Comparison of ENCODE assay signal across 8 cellular contexts in the genomic region with DNA sequence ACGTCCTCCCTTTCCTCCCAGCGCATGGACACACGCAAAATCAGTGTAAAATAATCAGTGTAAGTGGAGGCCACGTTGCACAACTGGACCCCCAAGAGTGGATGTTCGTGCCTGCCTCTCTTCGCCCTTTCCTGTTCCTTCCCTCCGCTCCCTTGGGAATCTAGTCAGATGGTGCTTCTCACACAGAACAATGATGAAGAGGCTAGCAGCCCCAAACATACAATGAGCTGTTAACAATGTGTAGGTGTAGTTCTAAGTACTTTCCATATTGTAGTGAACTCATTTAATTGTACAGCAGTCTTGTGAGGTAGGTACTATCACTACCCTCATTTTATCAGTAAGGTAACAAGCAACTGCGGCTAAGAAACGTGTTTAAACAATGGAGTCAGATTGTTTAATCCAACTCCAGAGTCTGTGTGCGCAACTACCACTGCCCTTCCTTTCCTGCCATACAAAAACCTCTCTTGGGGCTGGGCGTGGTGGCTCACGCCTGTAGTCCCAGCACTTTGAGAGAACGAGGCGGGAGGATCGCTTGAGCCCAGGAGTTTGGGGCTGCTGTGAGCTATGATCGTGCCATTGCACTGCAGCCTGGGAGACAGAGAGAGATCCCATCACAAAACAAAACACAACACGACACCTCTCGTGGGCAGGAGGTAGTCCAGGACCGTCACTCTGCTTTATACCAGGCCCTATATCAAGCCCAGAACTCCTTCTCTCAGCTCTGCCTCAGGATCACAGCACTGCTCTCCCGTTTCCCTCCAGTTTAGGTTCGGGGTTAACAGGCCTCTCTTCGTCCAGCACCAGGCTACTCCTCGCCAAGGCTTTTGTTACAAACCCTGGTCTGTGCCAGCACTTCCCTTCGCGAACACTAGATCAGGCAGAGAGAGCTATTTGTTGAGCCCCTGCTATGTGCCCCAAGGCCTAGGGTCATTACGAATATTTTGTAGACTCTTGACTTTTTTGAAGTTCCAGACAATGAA. TPM values are rescaled to one million over a fixed set of nuclear protein-coding genes. Genes with fewer than 3 reads are reported as not detected.
DNase-seq lines count a peak whose midpoint lies in the region; ATAC-seq, FAIRE-seq and TF ChIP-seq lines count a peak whose summit lies in the region.

No MANE protein-coding gene starts in this region.

- intact Hi-C loops in ovary (cut with DNase I): no loop called here

- H3K36me3 Mint-ChIP-seq in H9 (ENCODE audit: insufficient read depth in 1 of 3, low read depth in 3 of 3): no peaks in the 10 kb centered on the region
- no peaks in the 10 kb centered on the region for H3K36me3 Mint-ChIP-seq in WTC11
- no peaks in the 10 kb centered on the region for H3K36me3 Mint-ChIP-seq in glutamatergic neuron (ENCODE audit: unreplicated experiment)

- peak overlapping the region; percentile 66 to 78 for H3K4me3 Mint-ChIP-seq in H9
- peak overlapping the region; percentile 72 for H3K4me3 Mint-ChIP-seq in WTC11
- peak overlapping the region; percentile 87 for H3K4me3 Mint-ChIP-seq in glutamatergic neuron (ENCODE audit: unreplicated experiment)

- H2BK15ac ChIP-seq in H9 (ENCODE audit: low read depth, low read length): no peak overlapping the region

- no peak overlapping the region for H4K8ac ChIP-seq in H9 (replicated peaks; ENCODE audit: insufficient read length, low read depth, low read length)

- WGBS in H9 (ENCODE audit: extremely low coverage, insufficient read length, low lambda C conversion rate): no CpG with 5 or more reads among the region's 26 CpGs
- 25 to 30% (median 26%) methylated on average over 26 of the region's 26 CpGs for WGBS in ovary, 3 donors

- CTCF ChIA-PET in WTC11 (lab: Charles Lee): interaction anchor here (1.0 to 2.6 kb wide), 8 partner anchors 13 to 193 kb away, joined by 3 to 18 read pairs (median 5); a partner anchor contains a TSS

- no peak overlapping the region for H3K9ac ChIP-seq in H9 (ENCODE audit: extremely low read depth, insufficient read length, low read length)

- no peaks in the 10 kb centered on the region for H3K36me3 ChIP-seq in ovary

- H3K79me1 ChIP-seq in H9 (ENCODE audit: insufficient read depth, low read depth, low read length, poor library complexity, severe bottlenecking): no peaks in the 10 kb centered on the region

- DNase-seq in AG08395 (ENCODE audit: low spot score) (peak; percentile 35), H9 (peak; percentile 39), WTC11 (ENCODE audit: low spot score) (no peak), glutamatergic neuron (peak; percentile 52), ovary (peak in 2 of 5 donors; percentile 30 to 35), NCI-H146 treated with DMSO at 0.1 percent for 48 hours (lab: John Stamatoyannopoulos, UW; ENCODE audit: unreplicated experiment) (no peak), RCC 7860 (ENCODE audit: low spot score) (no peak)
- DNase-seq in activated CD4-positive, CD25-positive, alpha-beta regulatory T cell (lab: John Stamatoyannopoulos, UW): no peak

- H3K4me3 ChIP-seq in ovary: peak overlapping the region; percentile 83

- H2BK5ac ChIP-seq in H9 (ENCODE audit: insufficient read length, low read length): no peak overlapping the region

- H2BK120ac ChIP-seq in H9 (ENCODE audit: low read depth, low read length, poor library complexity, severe bottlenecking): no peak overlapping the region

- peak overlapping the region; percentile 7 for H3K4me2 ChIP-seq in H9 (ENCODE audit: insufficient read depth, insufficient read length, low read length)

- H3K18ac ChIP-seq in H9 (ENCODE audit: insufficient read length, low read depth, low read length): no peak overlapping the region

- H3K79me2 ChIP-seq in H9 (ENCODE audit: insufficient read depth, low read length): no peaks in the 10 kb centered on the region

- no peak overlapping the region for H3T11ph ChIP-seq in H9 (ENCODE audit: low read length)

- H3K9me3 Mint-ChIP-seq in H9: no peaks in the 10 kb centered on the region; a peak in 1 of 5 replicates
- no peaks in the 10 kb centered on the region for H3K9me3 Mint-ChIP-seq in WTC11
- H3K9me3 Mint-ChIP-seq in glutamatergic neuron (ENCODE audit: unreplicated experiment): peaks cover 8% of the 10 kb centered on the region

- H2BK20ac ChIP-seq in H9 (ENCODE audit: low read depth, low read length, poor library complexity, severe bottlenecking): no peak overlapping the region

- TF ChIP-seq POLR2A in ovary (IDR thresholded peaks at IDR 0.05): no peak

- TF ChIP-seq CTCF in H9 (conservative IDR thresholded peaks at IDR 0.05) (no peak), WTC11 (IDR thresholded peaks at IDR 0.05) (no peak), glutamatergic neuron (IDR thresholded peaks at IDR 0.05; ENCODE audit: partially characterized antibody, unreplicated experiment) (no peak), ovary (IDR thresholded peaks at IDR 0.05) (no peak)

- POLR2A ChIA-PET in WTC11 (lab: Charles Lee): interaction anchor here (1.1 to 1.5 kb wide), 2 partner anchors 17 to 173 kb away, joined by 3 to 5 read pairs; no protein-coding TSS in a partner anchor

- no peaks in the 10 kb centered on the region for H4K20me1 ChIP-seq in H9 (ENCODE audit: control insufficient read depth, insufficient read depth, insufficient read length)

- H3K27ac Mint-ChIP-seq in H9 (no peak overlapping the region; a peak in 1 of 7 replicates), WTC11 (peak overlapping the region; percentile 27; the same call in 1 of the 2 replicates), glutamatergic neuron (ENCODE audit: unreplicated experiment) (peak overlapping the region; percentile 96)

- no peaks in the 10 kb centered on the region for H3K4me1 ChIP-seq in H9 (ENCODE audit: insufficient read depth, low read length)
- H3K4me1 ChIP-seq in ovary (ENCODE audit: insufficient read depth): peaks cover 3% of the 10 kb centered on the region

- ATAC-seq in WTC11: peak; percentile 3; the same call in 1 of the 2 replicates

- FAIRE-seq in RCC 7860 (lab: Jason Lieb, UNC): no peak

- H4K91ac ChIP-seq in H9 (ENCODE audit: insufficient read length, low read depth, low read length): no peak overlapping the region

- H2AK5ac ChIP-seq in H9 (ENCODE audit: insufficient read length, low read length): no peak overlapping the region

- H3K23ac ChIP-seq in H9 (ENCODE audit: insufficient read length, low read depth, low read length): no peak overlapping the region

- H3K27me3 Mint-ChIP-seq in H9 (ENCODE audit: low read depth) (peaks cover 81% of the 10 kb centered on the region), WTC11 (ENCODE audit: low read depth) (peaks cover 65% of the 10 kb centered on the region), glutamatergic neuron (ENCODE audit: unreplicated experiment) (peaks cover 3% of the 10 kb centered on the region)

- no peak overlapping the region for H3K4ac ChIP-seq in H9 (ENCODE audit: low read depth, low read length)

- no peak overlapping the region for H2BK12ac ChIP-seq in H9 (ENCODE audit: insufficient read length, low read depth, low read length)

- H3K56ac ChIP-seq in H9 (ENCODE audit: insufficient read length, low read depth, low read length): no peak overlapping the region

- H3K4me1 Mint-ChIP-seq in H9: peaks cover 9% of the 10 kb centered on the region in 2 experiments
- H3K4me1 Mint-ChIP-seq in WTC11: peaks cover 10% of the 10 kb centered on the region
- H3K4me1 Mint-ChIP-seq in glutamatergic neuron (ENCODE audit: low read depth, unreplicated experiment): peaks cover 2% of the 10 kb centered on the region

- no peak overlapping the region for H2AFZ ChIP-seq in H9 (ENCODE audit: low read length)

- no peak overlapping the region for H4K5ac ChIP-seq in H9 (ENCODE audit: insufficient read length, low read depth, low read length)

- H3K27ac ChIP-seq in H9 (ENCODE audit: insufficient read length, low read depth, low read length) (no peak overlapping the region), ovary (peak overlapping the region; percentile 23 to 31)

- H3K27me3 ChIP-seq in H9 (ENCODE audit: insufficient read depth, low read length): peaks cover 2% of the 10 kb centered on the region; the same call in 1 of the 2 replicates
- no peaks in the 10 kb centered on the region for H3K27me3 ChIP-seq in ovary

- H3K9me3 ChIP-seq in H9 (ENCODE audit: control insufficient read depth, low read depth, low read length) (no peaks in the 10 kb centered on the region), ovary (no peaks in the 10 kb centered on the region)

- H3K14ac ChIP-seq in H9 (ENCODE audit: insufficient read depth, low read length): no peak overlapping the region

- no peak for TF ChIP-seq EP300 in ovary (IDR thresholded peaks at IDR 0.05)

- peaks cover 4% of the 10 kb centered on the region for H3K23me2 ChIP-seq in H9 (ENCODE audit: insufficient read length, low read depth, low read length, poor library complexity, severe bottlenecking)

TF ChIP-seq in WTC11, 78 proteins besides CTCF, POLR2A, EP300 and RAD21 (continues in another document):
- TF ChIP-seq, protein P1, sequence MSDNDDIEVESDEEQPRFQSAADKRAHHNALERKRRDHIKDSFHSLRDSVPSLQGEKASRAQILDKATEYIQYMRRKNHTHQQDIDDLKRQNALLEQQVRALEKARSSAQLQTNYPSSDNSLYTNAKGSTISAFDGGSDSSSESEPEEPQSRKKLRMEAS (CRISPR knock-in tag; IDR thresholded peaks at IDR 0.05): peak; percentile 54; the same call in 1 of the 2 replicates
- TF ChIP-seq, protein P2, sequence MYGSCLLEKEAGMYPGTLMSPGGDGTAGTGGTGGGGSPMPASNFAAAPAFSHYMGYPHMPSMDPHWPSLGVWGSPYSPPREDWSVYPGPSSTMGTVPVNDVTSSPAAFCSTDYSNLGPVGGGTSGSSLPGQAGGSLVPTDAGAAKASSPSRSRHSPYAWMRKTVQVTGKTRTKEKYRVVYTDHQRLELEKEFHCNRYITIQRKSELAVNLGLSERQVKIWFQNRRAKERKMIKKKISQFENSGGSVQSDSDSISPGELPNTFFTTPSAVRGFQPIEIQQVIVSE (CRISPR knock-in tag; IDR thresholded peaks at IDR 0.05; ENCODE audit: borderline replicate concordance): no peak
- TF ChIP-seq, protein P3, sequence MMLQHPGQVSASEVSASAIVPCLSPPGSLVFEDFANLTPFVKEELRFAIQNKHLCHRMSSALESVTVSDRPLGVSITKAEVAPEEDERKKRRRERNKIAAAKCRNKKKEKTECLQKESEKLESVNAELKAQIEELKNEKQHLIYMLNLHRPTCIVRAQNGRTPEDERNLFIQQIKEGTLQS (CRISPR knock-in tag; conservative IDR thresholded peaks at IDR 0.05): no peak
- TF ChIP-seq EMX1 (CRISPR knock-in tag; IDR thresholded peaks at IDR 0.05): no peak
- TF ChIP-seq GRHL2 (CRISPR knock-in tag; IDR thresholded peaks at IDR 0.05; ENCODE audit: insufficient replicate concordance, severe bottlenecking): no peak

RNA-seq across cellular contexts. Expression of a gene that starts 1.1 kb away (rescaled TPM):
- total RNA-seq in H9 (2021): 11.1 and 17.7 TPM in 2 replicates
- 11.0 to 18.0 TPM (median 12.7 TPM) in 3 replicates for total RNA-seq in WTC11 (2021)
- 90.7 TPM for total RNA-seq in glutamatergic neuron (ENCODE audit: unreplicated experiment)
- 100 to 1,000 TPM in 4 of 7 donors, 10 to 100 TPM in 3; 65.6 to 200 (median 101) TPM for total RNA-seq in ovary
- 100 to 1,000 TPM in 1 of 2 donors, 10 to 100 TPM in 1; 53.2 to 142 TPM for polyA plus RNA-seq in ovary

Comparison
In these comparisons a context has a peak if more than half of its experiments do, and no peak if none do; other contexts are left out.
1. DNase-seq: peak in AG08395 (single experiment), H9 (single experiment) and glutamatergic neuron (single experiment); none in WTC11 (single experiment), NCI-H146 treated with DMSO at 0.1 percent for 48 hours (single experiment), RCC 7860 (single experiment) and activated CD4-positive, CD25-positive, alpha-beta regulatory T cell (0 of 4).
2. H3K27ac Mint-ChIP-seq: peak in WTC11 (single experiment) and glutamatergic neuron (single experiment); none in H9 (0 of 3).
3. Peak in every context shown above with its lines, with median percentiles within 50 percentile points of each other: H3K4me3 Mint-ChIP-seq.